ENCODE assay signal across 1 cellular context in genomic region chr10:110858297-110858934, GRCh38.
TF ChIP-seq lines count a peak whose summit lies in the region.

No MANE protein-coding gene starts in this region.

TF ChIP-seq in liver, 16 proteins besides CTCF, POLR2A, EP300 and RAD21 (continued from another document):
- TF ChIP-seq, protein P1, sequence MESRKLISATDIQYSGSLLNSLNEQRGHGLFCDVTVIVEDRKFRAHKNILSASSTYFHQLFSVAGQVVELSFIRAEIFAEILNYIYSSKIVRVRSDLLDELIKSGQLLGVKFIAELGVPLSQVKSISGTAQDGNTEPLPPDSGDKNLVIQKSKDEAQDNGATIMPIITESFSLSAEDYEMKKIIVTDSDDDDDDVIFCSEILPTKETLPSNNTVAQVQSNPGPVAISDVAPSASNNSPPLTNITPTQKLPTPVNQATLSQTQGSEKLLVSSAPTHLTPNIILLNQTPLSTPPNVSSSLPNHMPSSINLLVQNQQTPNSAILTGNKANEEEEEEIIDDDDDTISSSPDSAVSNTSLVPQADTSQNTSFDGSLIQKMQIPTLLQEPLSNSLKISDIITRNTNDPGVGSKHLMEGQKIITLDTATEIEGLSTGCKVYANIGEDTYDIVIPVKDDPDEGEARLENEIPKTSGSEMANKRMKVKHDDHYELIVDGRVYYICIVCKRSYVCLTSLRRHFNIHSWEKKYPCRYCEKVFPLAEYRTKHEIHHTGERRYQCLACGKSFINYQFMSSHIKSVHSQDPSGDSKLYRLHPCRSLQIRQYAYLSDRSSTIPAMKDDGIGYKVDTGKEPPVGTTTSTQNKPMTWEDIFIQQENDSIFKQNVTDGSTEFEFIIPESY (IDR thresholded peaks at IDR 0.05) = no peak
- TF ChIP-seq YY1 (IDR thresholded peaks at IDR 0.05) (no peak), TAF1 (conservative IDR thresholded peaks at IDR 0.05) (no peak), ATF3 (IDR thresholded peaks at IDR 0.05) (no peak), HNF4G (IDR thresholded peaks at IDR 0.05) (no peak)
